9 cellular contexts compared by ENCODE assay signal in genomic region chr6:15327271-15327670, GRCh38.
DNase-seq lines count a peak whose midpoint lies in the region; ATAC-seq, FAIRE-seq and TF ChIP-seq lines count a peak whose summit lies in the region.
"Had no signal": no experiment of that assay in that cellular context is flagged by ENCODE, and none has a peak within 500 bp of the region (broad histone marks: within the 10 kb centered on the region; RNA-seq: fewer than 3 reads in every experiment).

No MANE protein-coding gene starts in this region.

- H3K27me3 ChIP-seq in Panc1 (ENCODE audit: control insufficient read depth, insufficient read depth, low read length), result no peaks in the 10 kb centered on the region

- intact Hi-C loops in Panc1 (cut with micrococcal nuclease; ENCODE audit: unreplicated experiment), result no loop called here
- intact Hi-C loops in kidney (cut with DNase I), result no loop called here

- H3K9me3 ChIP-seq in Panc1 (ENCODE audit: control insufficient read depth, insufficient read depth, low read depth, low read length) (no peaks in the 10 kb centered on the region), kidney (ENCODE audit: control insufficient read depth in 1 of 2, low read length in 2 of 2) (no peaks in the 10 kb centered on the region)

- no peaks in the 10 kb centered on the region for H3K36me3 ChIP-seq in Panc1 (ENCODE audit: control insufficient read depth, insufficient read depth, low read length)
- H3K36me3 ChIP-seq in kidney (ENCODE audit: control insufficient read depth in 1 of 2, insufficient read depth in 2 of 2, low read length in 2 of 2), result no peaks in the 10 kb centered on the region

- in situ Hi-C loops in Panc1 (cut with HindIII; ENCODE audit: low pct_unique_long_range_greater_than_20kb, low sequenced_read_pairs), result no loop called here

- H3K4me3 ChIP-seq in Panc1 (ENCODE audit: low read depth in 2 of 2, low read length in 2 of 2) (no peak overlapping the region), cardiac fibroblast (replicated peaks in 1 of 2; ENCODE audit: low read depth in 2 of 2, low read length in 2 of 2) (no peak overlapping the region), kidney (ENCODE audit: low read length in 2 of 2) (no peak overlapping the region)

- H3K4me1 ChIP-seq in Panc1 (ENCODE audit: control insufficient read depth, insufficient read depth, low read length) (no peaks in the 10 kb centered on the region), kidney (ENCODE audit: control insufficient read depth in 1 of 2, insufficient read depth in 1 of 2, low read depth in 1 of 2, low read length in 2 of 2) (peaks cover 9 to 11% of the 10 kb centered on the region in 2 donors)

- CTCF ChIA-PET in Panc1 (lab: Charles Lee), result no interaction called here

- peak; percentile 63 to 66 for ATAC-seq in activated CD4-positive, CD25-positive, alpha-beta regulatory T cell treated with anti-CD3 and anti-CD28 coated beads, Interleukin-2, amount 50 U/mL, for 24 hours
- peak; percentile 71; the same call in 1 of the 2 replicates for ATAC-seq in Panc1

- H3K27ac ChIP-seq in Panc1 (ENCODE audit: low read length), result no peak overlapping the region
- H3K27ac ChIP-seq in kidney (ENCODE audit: low read depth in 2 of 2, low read length in 2 of 2), result no peak overlapping the region

- no peak overlapping the region for H3K9ac ChIP-seq in kidney (ENCODE audit: low read length in 2 of 2)

- no peak for DNase-seq in activated CD4-positive, CD25-positive, alpha-beta regulatory T cell treated with anti-CD3 and anti-CD28 coated beads, Interleukin-2, amount 50 U/mL, for 72 hours
- no peak for DNase-seq in Panc1 (ENCODE audit: low read depth, low spot score)
- DNase-seq in cardiac fibroblast (ENCODE audit: low read depth in 2 of 2), result peak in 1 of 2 donors; percentile 29
- DNase-seq in stimulated activated CD4-positive, alpha-beta T cell treated with anti-CD3 and anti-CD28 coated beads, Interleukin-12 subunit alpha, Interleukin-12 subunit beta, amount 100 ng/mL, for 48 hours (ENCODE audit: low read depth in 2 of 3, low spot score in 1 of 3), result peak in 2 of 3 donors; percentile 22 to 31
- no peak for DNase-seq in GM19238 (ENCODE audit: insufficient read length, low spot score)
- no peak for DNase-seq in kidney
- no peak for DNase-seq in GM19240 (ENCODE audit: insufficient read length, low spot score)
- DNase-seq: left cardiac atrium had no signal

- BruUV-seq in Panc1 (replicated peaks; lab: Mats Ljungman, UMichigan), result no TSS peak

- POLR2A ChIA-PET in Panc1 (lab: Charles Lee), result no interaction called here

- TF ChIP-seq CTCF in Panc1 (IDR thresholded peaks at IDR 0.05) (peak; percentile 33; the same call in 1 of the 2 replicates), cardiac fibroblast (IDR thresholded peaks at IDR 0.05; ENCODE audit: low read depth, low read length) (peak; percentile 30), kidney (IDR thresholded peaks at IDR 0.05; ENCODE audit: borderline replicate concordance, extremely low read depth, insufficient read depth) (no peak)

- no peak for FAIRE-seq in kidney (lab: Jason Lieb, UNC)

Comparison
In these comparisons a context has a peak if more than half of its experiments do, and no peak if none do; other contexts are left out.
1. DNase-seq: peak in stimulated activated CD4-positive, alpha-beta T cell treated with anti-CD3 and anti-CD28 coated beads, Interleukin-12 subunit alpha, Interleukin-12 subunit beta, amount 100 ng/mL, for 48 hours (2 of 3); none in activated CD4-positive, CD25-positive, alpha-beta regulatory T cell treated with anti-CD3 and anti-CD28 coated beads, Interleukin-2, amount 50 U/mL, for 72 hours (single experiment), Panc1 (single experiment), GM19238 (single experiment), kidney (single experiment) and GM19240 (single experiment).